ENCODE assay signal across 26 cellular contexts in genomic region chr1:62343911-62344310, GRCh38. TPM values are rescaled to one million over a fixed set of nuclear protein-coding genes. Genes with fewer than 3 reads are reported as not detected.
"Had no signal": no experiment of that assay in that cellular context is flagged by ENCODE, and none has a peak within 500 bp of the region (broad histone marks: within the 10 kb centered on the region; RNA-seq: fewer than 3 reads in every experiment).

No MANE protein-coding gene starts in this region.

- H3K9me3 ChIP-seq: ovary, psoas muscle, right lobe of liver, sigmoid colon, stomach, tibial artery, transverse colon, upper lobe of right lung, vagina had no signal

- DNase-seq: naive B cell; naive thymus-derived CD8-positive, alpha-beta T cell; nephron progenitor cell; occipital lobe; ovary; posterior cingulate gyrus; psoas muscle; right cardiac atrium; right lobe of liver; sigmoid colon; small intestine; stimulated activated CD4-positive, alpha-beta T cell treated with anti-CD3 and anti-CD28 coated beads, Interleukin-15, amount 100 ng/mL, for 24 hours; stimulated activated CD4-positive, alpha-beta T cell treated with anti-CD3 and anti-CD28 coated beads, Interleukin-2, amount 100 ng/mL, for 24 hours; stimulated activated CD4-positive, alpha-beta T cell treated with anti-CD3 and anti-CD28 coated beads, Interleukin-2, amount 100 ng/mL, for 48 hours; stimulated activated CD4-positive, alpha-beta T cell treated with anti-CD3 and anti-CD28 coated beads, Interleukin-4, amount 100 ng/mL, for 24 hours; stimulated activated naive B cell treated with anti-CD40 and anti-IgM and Interleukin-4, amounts not matched to agents 10 μg/mL and 1 μg/mL and 100 μg/mL, for 72 hours; stimulated activated naive CD4-positive, alpha-beta T cell treated with Interleukin-2 at 50 U/mL for 16 hours; stomach; tibial artery; transverse colon; upper lobe of right lung had no signal

- ATAC-seq: naive thymus-derived CD8-positive, alpha-beta T cell; natural killer cell treated with Interleukin-12 subunit alpha and Interleukin-12 subunit beta and Interleukin-15 and Interleukin-18, amount 100 ng/mL, for 72 hours; psoas muscle; right cardiac atrium; right lobe of liver; stimulated activated effector memory CD8-positive, alpha-beta T cell treated with anti-CD3 and anti-CD28 coated beads, Interleukin-12 subunit alpha, Interleukin-12 subunit beta, amount 100 ng/mL, for 72 hours; stimulated activated naive B cell treated with anti-CD40 and anti-IgM and Interleukin-4, amounts not matched to agents 10 μg/mL and 1 μg/mL and 100 μg/mL, for 72 hours; upper lobe of right lung had no signal

- H2AFZ ChIP-seq: parathyroid adenoma had no signal

- H3K4me3 ChIP-seq: ovary, psoas muscle, right lobe of liver, sigmoid colon, stomach, tibial artery, transverse colon, upper lobe of right lung, vagina had no signal

- H3K36me3 ChIP-seq: ovary, right lobe of liver, sigmoid colon, stomach, tibial artery, transverse colon, upper lobe of right lung, vagina had no signal

- H3K9ac ChIP-seq: parathyroid adenoma had no signal

- H3K27me3 ChIP-seq: ovary, right lobe of liver, sigmoid colon, stomach, tibial artery, transverse colon, upper lobe of right lung, vagina had no signal

- H3K4me1 ChIP-seq: parathyroid adenoma, psoas muscle, sigmoid colon, tibial artery, transverse colon, upper lobe of right lung, vagina had no signal

- H3K27ac ChIP-seq: ovary, parathyroid adenoma, psoas muscle, right lobe of liver, sigmoid colon, stomach, tibial artery, transverse colon, upper lobe of right lung, vagina had no signal

RNA-seq across cellular contexts. Expression of gene KANK4, which starts 24.7 kb away (rescaled TPM):
- total RNA-seq: naive thymus-derived CD8-positive, alpha-beta T cell; natural killer cell treated with Interleukin-12 subunit alpha and Interleukin-12 subunit beta and Interleukin-15 and Interleukin-18, amount 100 ng/mL, for 72 hours; renal cortical epithelial cell had no signal
- polyA plus RNA-seq: naive thymus-derived CD8-positive, alpha-beta T cell had no signal
